34 cellular contexts compared by ENCODE assay signal in genomic region chr17:42301022-42301421, GRCh38. TPM values are rescaled to one million over a fixed set of nuclear protein-coding genes. Genes with fewer than 3 reads are reported as not detected.
"Had no signal": no experiment of that assay in that cellular context is flagged by ENCODE, and none has a peak within 500 bp of the region (broad histone marks: within the 10 kb centered on the region; RNA-seq: fewer than 3 reads in every experiment).

No MANE protein-coding gene starts in this region.

- H3K27me3 Mint-ChIP-seq: activated CD8-positive, alpha-beta T cell treated with anti-CD3 and anti-CD28 coated beads for 36 hours; activated naive CD8-positive, alpha-beta T cell treated with anti-CD3 and anti-CD28 coated beads for 36 hours had no signal

- H3K27ac Mint-ChIP-seq: activated naive CD8-positive, alpha-beta T cell treated with anti-CD3 and anti-CD28 coated beads for 36 hours; T-helper 1 cell treated with Interleukin-12 subunit alpha and Interleukin-12 subunit beta and Interleukin-4 antibody, amounts not matched to agents 30 μg/mL and 1 μg/mL, for 36 hours; T-helper 2 cell treated with Interferon-gamma antibody and Interleukin-4, amounts not matched to agents 5 μg/mL and 100 μg/mL, for 36 hours had no signal

- H3K4me1 ChIP-seq: body of pancreas, breast epithelium, Peyer's patch, SJSA1 had no signal

- H3K27ac ChIP-seq: adrenal gland, body of pancreas, breast epithelium, Peyer's patch, SJSA1 had no signal

- H3K4me3 Mint-ChIP-seq: activated CD8-positive, alpha-beta T cell treated with anti-CD3 and anti-CD28 coated beads for 36 hours; activated naive CD8-positive, alpha-beta T cell treated with anti-CD3 and anti-CD28 coated beads for 36 hours; activated T-helper 1 cell treated with anti-CD3 and anti-CD28 coated beads, Interleukin-12 subunit alpha, Interleukin-12 subunit beta, Interleukin-2, Interleukin-4 antibody, amounts not matched to agents 30 ng/mL and 10 ng/mL and 1 ng/mL, durations not matched to agents 14 hours and 24 hours and 36 hours; T-helper 1 cell treated with Interleukin-12 subunit alpha and Interleukin-12 subunit beta and Interleukin-4 antibody, amounts not matched to agents 30 μg/mL and 1 μg/mL, for 36 hours; T-helper 2 cell treated with Interferon-gamma antibody and Interleukin-4, amounts not matched to agents 5 μg/mL and 100 μg/mL, for 36 hours had no signal

- H3K9ac ChIP-seq: SK-N-SH had no signal

- H3K9me3 ChIP-seq: adrenal gland, body of pancreas, breast epithelium, Peyer's patch, SJSA1, SK-N-SH had no signal

- FAIRE-seq: astrocyte, TTC549 had no signal

- H3K4me3 ChIP-seq: adrenal gland, body of pancreas, breast epithelium, Peyer's patch, SJSA1 had no signal

- ATAC-seq: activated CD8-positive, alpha-beta T cell treated with anti-CD3 and anti-CD28 coated beads for 36 hours; body of pancreas; PC-3 had no signal

- H3K36me3 ChIP-seq: breast epithelium, SJSA1 had no signal

- H3K27me3 ChIP-seq: adrenal gland, body of pancreas, breast epithelium, Peyer's patch, SJSA1 had no signal

- H3K9me3 Mint-ChIP-seq: activated CD8-positive, alpha-beta T cell treated with anti-CD3 and anti-CD28 coated beads for 36 hours; activated naive CD8-positive, alpha-beta T cell treated with anti-CD3 and anti-CD28 coated beads for 36 hours; activated T-helper 1 cell treated with anti-CD3 and anti-CD28 coated beads, Interleukin-12 subunit alpha, Interleukin-12 subunit beta, Interleukin-2, Interleukin-4 antibody, amounts not matched to agents 30 ng/mL and 10 ng/mL and 1 ng/mL, durations not matched to agents 14 hours and 24 hours and 36 hours; T-helper 1 cell treated with Interleukin-12 subunit alpha and Interleukin-12 subunit beta and Interleukin-4 antibody, amounts not matched to agents 30 μg/mL and 1 μg/mL, for 36 hours; T-helper 2 cell treated with Interferon-gamma antibody and Interleukin-4, amounts not matched to agents 5 μg/mL and 100 μg/mL, for 36 hours had no signal

- H3K4me2 ChIP-seq: SK-N-SH had no signal

- DNase-seq: activated CD4-positive, alpha-beta T cell treated with anti-CD3 and anti-CD28 coated beads, Interleukin-2, amount 50 U/mL, for 1 hour; activated CD8-positive, alpha-beta T cell treated with anti-CD3 and anti-CD28 coated beads for 36 hours; activated effector memory CD4-positive, alpha-beta T cell treated with anti-CD3 and anti-CD28 coated beads, Interleukin-2, amount 50 U/mL, for 16 hours; activated naive CD4-positive, alpha-beta T cell; activated naive CD4-positive, alpha-beta T cell treated with anti-CD3 and anti-CD28 coated beads, Interleukin-2, amount 50 U/mL, for 16 hours; activated naive CD8-positive, alpha-beta T cell treated with anti-CD3 and anti-CD28 coated beads for 36 hours; activated T-cell treated with anti-CD3 and anti-CD28 coated beads, Interleukin-2, amount 50 U/mL, for 1 hour; adrenal gland; body of pancreas; caudate nucleus; cerebellar nuclear complex; NCI-H1092 treated with DMSO at 0.1 percent for 48 hours; NCI-H1417; NCI-H146; NCI-H187; NCI-H2029 treated with DMSO at 0.1 percent for 48 hours; NCI-H2107; NCI-H2171; NCI-H510A; NCI-H526; NCI-H748 treated with DMSO at 0.1 percent for 48 hours; NK-92 treated with Interleukin-12 subunit alpha and Interleukin-12 subunit beta, amount 100 ng/mL, for 24 hours; PC-3; Peyer's patch; RPMI8226; SHP77 treated with DMSO at 0.1 percent for 48 hours; SK-N-SH had no signal

RNA-seq across cellular contexts. Expression of gene STAT5A, which starts 12.7 kb away (rescaled TPM):
- total RNA-seq: PC-3 had no signal

RNA-seq across cellular contexts. Expression of gene STAT5B, which starts 24.8 kb away (rescaled TPM):
- total RNA-seq: PC-3 had no signal
